ENCODE assay signal across 19 cellular contexts in the genomic region with DNA sequence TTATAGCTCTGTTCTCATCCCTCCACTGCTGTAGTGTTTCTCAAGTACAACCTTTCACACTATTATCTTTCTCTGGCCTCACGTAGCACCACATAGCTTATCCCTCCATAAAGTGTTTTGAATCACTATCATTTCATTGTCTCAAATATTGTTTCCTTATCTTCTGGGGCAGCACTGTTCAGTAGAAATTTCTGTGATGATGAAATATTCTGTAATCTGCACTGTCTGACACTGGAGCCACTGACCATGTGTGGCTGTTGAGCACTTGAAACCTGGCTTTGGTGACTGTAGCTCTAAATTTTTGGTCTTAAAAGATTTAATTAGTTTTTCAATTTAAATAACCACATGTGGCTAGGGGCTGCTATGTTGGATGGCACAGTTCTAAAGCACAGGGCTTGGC.
"Had no signal": no experiment of that assay in that cellular context is flagged by ENCODE, and none has a peak within 500 bp of the region (broad histone marks: within the 10 kb centered on the region; RNA-seq: fewer than 3 reads in every experiment).

No MANE protein-coding gene starts in this region.

- ATAC-seq: activated CD4-positive, CD25-positive, alpha-beta regulatory T cell treated with anti-CD3 and anti-CD28 coated beads, Interleukin-2, amount 50 U/mL, for 24 hours; activated T-cell treated with anti-CD3 and anti-CD28 coated beads, Interleukin-2, amount 50 U/mL, for 4 hours; effector memory CD8-positive, alpha-beta T cell; foreskin keratinocyte had no signal

- H3K9me3 Mint-ChIP-seq: activated CD4-positive, alpha-beta T cell treated with anti-CD3 and anti-CD28 coated beads, Interleukin-2, amount 10 ng/mL, durations not matched to agents 7 days and 5 days; activated T-cell treated with anti-CD3 and anti-CD28 coated beads, Interleukin-2, amount 50 U/mL, for 4 hours; T-helper 1 cell treated with Interleukin-12 subunit alpha and Interleukin-12 subunit beta and Interleukin-4 antibody, amounts not matched to agents 30 μg/mL and 1 μg/mL, for 36 hours had no signal

- DNase-seq: activated CD4-positive, alpha-beta T cell treated with anti-CD3 and anti-CD28 coated beads, Interleukin-2, amount 10 ng/mL, durations not matched to agents 7 days and 5 days; activated CD8-positive, alpha-beta memory T cell treated with anti-CD3 and anti-CD28 coated beads, Interleukin-2, amount 50 U/mL, for 4 hours; activated naive CD4-positive, alpha-beta T cell treated with anti-CD3 and anti-CD28 coated beads for 36 hours; activated T-cell treated with anti-CD3 and anti-CD28 coated beads, Interleukin-2, amount 50 U/mL, for 4 hours; anterior cingulate cortex; brain microvascular endothelial cell; dermis blood vessel endothelial cell; effector memory CD8-positive, alpha-beta T cell; foreskin keratinocyte; glutamatergic neuron; stimulated activated CD4-positive, alpha-beta T cell treated with anti-CD3 and anti-CD28 coated beads, Interleukin-12 subunit alpha, Interleukin-12 subunit beta, amount 100 ng/mL, for 4 hours; stimulated activated CD4-positive, alpha-beta T cell treated with anti-CD3 and anti-CD28 coated beads, Interleukin-1b, Interleukin-23, amount 100 ng/mL, for 48 hours; stimulated activated naive CD4-positive, alpha-beta T cell treated with Interleukin-2 at 50 U/mL for 16 hours; trophoblast cell had no signal

- H3K27ac ChIP-seq: brain microvascular endothelial cell, foreskin keratinocyte, vagina had no signal

- H3K4me1 Mint-ChIP-seq: activated CD4-positive, alpha-beta T cell treated with anti-CD3 and anti-CD28 coated beads, Interleukin-2, amount 10 ng/mL, durations not matched to agents 7 days and 5 days; central memory CD8-positive, alpha-beta T cell had no signal

- H3K27me3 ChIP-seq: brain microvascular endothelial cell, foreskin keratinocyte, vagina had no signal

- H3K4me3 Mint-ChIP-seq: activated CD4-positive, alpha-beta T cell treated with anti-CD3 and anti-CD28 coated beads, Interleukin-2, amount 10 ng/mL, durations not matched to agents 7 days and 5 days; activated naive CD4-positive, alpha-beta T cell treated with anti-CD3 and anti-CD28 coated beads for 36 hours; activated T-cell treated with anti-CD3 and anti-CD28 coated beads, Interleukin-2, amount 50 U/mL, for 4 hours; central memory CD8-positive, alpha-beta T cell; effector memory CD8-positive, alpha-beta T cell; T-helper 1 cell treated with Interleukin-12 subunit alpha and Interleukin-12 subunit beta and Interleukin-4 antibody, amounts not matched to agents 30 μg/mL and 1 μg/mL, for 36 hours had no signal

- H3K27ac Mint-ChIP-seq: activated CD4-positive, alpha-beta T cell treated with anti-CD3 and anti-CD28 coated beads, Interleukin-2, amount 10 ng/mL, durations not matched to agents 7 days and 5 days; activated naive CD4-positive, alpha-beta T cell treated with anti-CD3 and anti-CD28 coated beads for 36 hours; effector memory CD8-positive, alpha-beta T cell; progenitor cell of endocrine pancreas; T-helper 1 cell treated with Interleukin-12 subunit alpha and Interleukin-12 subunit beta and Interleukin-4 antibody, amounts not matched to agents 30 μg/mL and 1 μg/mL, for 36 hours had no signal

- H3K4me1 ChIP-seq: foreskin keratinocyte, vagina had no signal

- H3K4me3 ChIP-seq: vagina had no signal

- H3K27me3 Mint-ChIP-seq: activated CD4-positive, alpha-beta T cell treated with anti-CD3 and anti-CD28 coated beads, Interleukin-2, amount 10 ng/mL, durations not matched to agents 7 days and 5 days; central memory CD8-positive, alpha-beta T cell; effector memory CD8-positive, alpha-beta T cell; progenitor cell of endocrine pancreas had no signal

- H3K9me3 ChIP-seq: vagina had no signal

- H3K36me3 ChIP-seq: brain microvascular endothelial cell, vagina had no signal
